1 cellular context compared by ENCODE assay signal in the genomic region with DNA sequence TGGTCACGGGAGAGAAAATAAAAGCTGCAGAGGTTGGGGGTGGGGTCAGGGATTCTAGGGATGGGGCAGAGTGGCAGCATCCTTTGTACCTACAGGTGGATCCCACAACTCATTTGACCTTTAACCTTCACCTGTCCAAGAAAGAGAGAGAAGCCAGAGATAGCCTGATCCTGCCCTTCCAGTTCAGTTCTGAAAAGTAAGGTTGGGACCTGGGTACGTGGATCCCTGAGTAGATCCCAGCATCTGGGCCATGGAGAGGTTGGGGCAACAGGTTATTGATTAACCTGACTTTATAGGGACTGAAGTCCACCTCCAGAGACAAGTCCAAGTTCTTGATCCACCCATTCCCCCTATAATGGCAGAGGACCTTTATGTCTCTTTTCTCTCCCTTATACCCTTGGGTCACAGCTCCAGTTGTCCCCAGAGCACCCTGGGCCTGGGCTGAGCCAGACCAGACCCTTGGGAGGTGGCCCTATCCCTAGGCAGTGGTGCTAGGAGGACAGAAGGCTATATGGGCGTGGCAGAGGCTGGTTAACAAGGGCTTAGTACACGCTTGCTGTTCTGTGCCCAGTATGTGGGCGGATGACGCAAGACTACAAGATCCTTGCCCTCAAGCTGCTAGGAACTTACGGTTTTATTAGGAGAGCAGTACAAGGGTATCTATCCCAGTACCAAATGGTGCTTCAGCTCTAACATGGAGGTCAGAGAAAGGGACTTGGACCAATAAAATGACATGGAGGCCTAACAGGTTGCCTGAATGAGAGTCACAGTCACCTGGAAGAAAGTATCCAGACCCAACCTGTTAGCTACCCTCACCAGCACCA.
A peak's percentile ranks its signal among the peaks of the same experiment; 100 is the strongest.
TF ChIP-seq lines count a peak whose summit lies in the region.

No MANE protein-coding gene starts in this region.

TF ChIP-seq in HepG2, 621 proteins besides CTCF, POLR2A, EP300 and RAD21 (continued from another document and continues in another):
- no peak for TF ChIP-seq ZBTB14 (CRISPR knock-in tag; IDR thresholded peaks at IDR 0.05)
- TF ChIP-seq ZNF567 (CRISPR knock-in tag; IDR thresholded peaks at IDR 0.05; ENCODE audit: borderline replicate concordance) = no peak
- TF ChIP-seq ISL2 (CRISPR knock-in tag; IDR thresholded peaks at IDR 0.05) = peak; percentile 50
- TF ChIP-seq, protein P1, sequence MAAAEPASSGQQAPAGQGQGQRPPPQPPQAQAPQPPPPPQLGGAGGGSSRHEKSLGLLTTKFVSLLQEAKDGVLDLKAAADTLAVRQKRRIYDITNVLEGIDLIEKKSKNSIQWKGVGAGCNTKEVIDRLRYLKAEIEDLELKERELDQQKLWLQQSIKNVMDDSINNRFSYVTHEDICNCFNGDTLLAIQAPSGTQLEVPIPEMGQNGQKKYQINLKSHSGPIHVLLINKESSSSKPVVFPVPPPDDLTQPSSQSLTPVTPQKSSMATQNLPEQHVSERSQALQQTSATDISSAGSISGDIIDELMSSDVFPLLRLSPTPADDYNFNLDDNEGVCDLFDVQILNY (CRISPR knock-in tag; conservative IDR thresholded peaks at IDR 0.05) = no peak
- TF ChIP-seq ZBTB21 (CRISPR knock-in tag; IDR thresholded peaks at IDR 0.05) = no peak
- peak; percentile 58; the same call in 1 of the 2 replicates for TF ChIP-seq MEF2D (CRISPR knock-in tag; IDR thresholded peaks at IDR 0.05)
- no peak for TF ChIP-seq GPBP1L1 (CRISPR knock-in tag; IDR thresholded peaks at IDR 0.05)
- peak; percentile 47 for TF ChIP-seq PPARG (CRISPR knock-in tag; conservative IDR thresholded peaks at IDR 0.05)
- TF ChIP-seq SALL1 (CRISPR knock-in tag; IDR thresholded peaks at IDR 0.05) = peak; percentile 78
- no peak for TF ChIP-seq ZNF674 (CRISPR knock-in tag; IDR thresholded peaks at IDR 0.05; ENCODE audit: low read depth)
- no peak for TF ChIP-seq ELF1 (CRISPR knock-in tag; IDR thresholded peaks at IDR 0.05)
- peak; percentile 26; the same call in 1 of the 2 replicates for TF ChIP-seq HOXA5 (CRISPR knock-in tag; IDR thresholded peaks at IDR 0.05)
- TF ChIP-seq, protein P2, sequence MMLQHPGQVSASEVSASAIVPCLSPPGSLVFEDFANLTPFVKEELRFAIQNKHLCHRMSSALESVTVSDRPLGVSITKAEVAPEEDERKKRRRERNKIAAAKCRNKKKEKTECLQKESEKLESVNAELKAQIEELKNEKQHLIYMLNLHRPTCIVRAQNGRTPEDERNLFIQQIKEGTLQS (CRISPR knock-in tag; IDR thresholded peaks at IDR 0.05) = peak; percentile 89
- no peak for TF ChIP-seq ZNF224 (CRISPR knock-in tag; IDR thresholded peaks at IDR 0.05)
- no peak for TF ChIP-seq TBX2 (CRISPR knock-in tag; IDR thresholded peaks at IDR 0.05; ENCODE audit: borderline replicate concordance)
- peak; percentile 35; the same call in 1 of the 2 replicates for TF ChIP-seq ESRRA (CRISPR knock-in tag; IDR thresholded peaks at IDR 0.05; ENCODE audit: low read depth)
- no peak for TF ChIP-seq PLRG1 (conservative IDR thresholded peaks at IDR 0.05)
- TF ChIP-seq ZNF101 (CRISPR knock-in tag; IDR thresholded peaks at IDR 0.05; ENCODE audit: borderline replicate concordance, low read depth) = no peak
- TF ChIP-seq ZNF616 (CRISPR knock-in tag; IDR thresholded peaks at IDR 0.05; ENCODE audit: low read depth) = no peak
- TF ChIP-seq ZNF646 (CRISPR knock-in tag; IDR thresholded peaks at IDR 0.05) = no peak
- TF ChIP-seq, protein P3, sequence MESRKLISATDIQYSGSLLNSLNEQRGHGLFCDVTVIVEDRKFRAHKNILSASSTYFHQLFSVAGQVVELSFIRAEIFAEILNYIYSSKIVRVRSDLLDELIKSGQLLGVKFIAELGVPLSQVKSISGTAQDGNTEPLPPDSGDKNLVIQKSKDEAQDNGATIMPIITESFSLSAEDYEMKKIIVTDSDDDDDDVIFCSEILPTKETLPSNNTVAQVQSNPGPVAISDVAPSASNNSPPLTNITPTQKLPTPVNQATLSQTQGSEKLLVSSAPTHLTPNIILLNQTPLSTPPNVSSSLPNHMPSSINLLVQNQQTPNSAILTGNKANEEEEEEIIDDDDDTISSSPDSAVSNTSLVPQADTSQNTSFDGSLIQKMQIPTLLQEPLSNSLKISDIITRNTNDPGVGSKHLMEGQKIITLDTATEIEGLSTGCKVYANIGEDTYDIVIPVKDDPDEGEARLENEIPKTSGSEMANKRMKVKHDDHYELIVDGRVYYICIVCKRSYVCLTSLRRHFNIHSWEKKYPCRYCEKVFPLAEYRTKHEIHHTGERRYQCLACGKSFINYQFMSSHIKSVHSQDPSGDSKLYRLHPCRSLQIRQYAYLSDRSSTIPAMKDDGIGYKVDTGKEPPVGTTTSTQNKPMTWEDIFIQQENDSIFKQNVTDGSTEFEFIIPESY (CRISPR knock-in tag; IDR thresholded peaks at IDR 0.05) = no peak
- TF ChIP-seq ZSCAN12 (CRISPR knock-in tag; IDR thresholded peaks at IDR 0.05) = no peak
- no peak for TF ChIP-seq CC2D1A (CRISPR knock-in tag; IDR thresholded peaks at IDR 0.05)
- TF ChIP-seq RARG (CRISPR knock-in tag; IDR thresholded peaks at IDR 0.05; ENCODE audit: low read depth) = no peak
- peak; percentile 35; the same call in 1 of the 2 replicates for TF ChIP-seq KAT8 (CRISPR knock-in tag; IDR thresholded peaks at IDR 0.05)
- TF ChIP-seq ZFP36L2 (CRISPR knock-in tag; IDR thresholded peaks at IDR 0.05) = no peak
- no peak for TF ChIP-seq MTERF4 (CRISPR knock-in tag; IDR thresholded peaks at IDR 0.05)
- TF ChIP-seq ARNTL (CRISPR knock-in tag; IDR thresholded peaks at IDR 0.05) = no peak
- TF ChIP-seq YEATS4 (CRISPR knock-in tag; IDR thresholded peaks at IDR 0.05; ENCODE audit: borderline replicate concordance) = peak; percentile 72
- peak; percentile 53; the same call in 1 of the 2 replicates for TF ChIP-seq ARID4A (CRISPR knock-in tag; IDR thresholded peaks at IDR 0.05; ENCODE audit: borderline replicate concordance)
- TF ChIP-seq SP4 (CRISPR knock-in tag; IDR thresholded peaks at IDR 0.05) = peak; percentile 75; the same call in 1 of the 2 replicates
- TF ChIP-seq ZMYM4 (CRISPR knock-in tag; IDR thresholded peaks at IDR 0.05) = 0 out of 2 replicates have a peak, but pooled peaks have one; percentile 44
- TF ChIP-seq NFIB (CRISPR knock-in tag; IDR thresholded peaks at IDR 0.05; ENCODE audit: borderline replicate concordance) = no peak
- no peak for TF ChIP-seq ZNF382 (CRISPR knock-in tag; IDR thresholded peaks at IDR 0.05; ENCODE audit: borderline replicate concordance)
- TF ChIP-seq TAF1 (CRISPR knock-in tag; IDR thresholded peaks at IDR 0.05) = no peak
- TF ChIP-seq ZNF431 (CRISPR knock-in tag; IDR thresholded peaks at IDR 0.05; ENCODE audit: borderline replicate concordance, low read depth) = no peak
- no peak for TF ChIP-seq MATR3 (CRISPR knock-in tag; IDR thresholded peaks at IDR 0.05)
- no peak for TF ChIP-seq KDM4B (CRISPR knock-in tag; IDR thresholded peaks at IDR 0.05)
- TF ChIP-seq ZNF207 (IDR thresholded peaks at IDR 0.05; ENCODE audit: borderline replicate concordance) = no peak
- TF ChIP-seq ZNF124 (CRISPR knock-in tag; IDR thresholded peaks at IDR 0.05) = peak; percentile 70; the same call in 1 of the 2 replicates
- TF ChIP-seq, protein P4, sequence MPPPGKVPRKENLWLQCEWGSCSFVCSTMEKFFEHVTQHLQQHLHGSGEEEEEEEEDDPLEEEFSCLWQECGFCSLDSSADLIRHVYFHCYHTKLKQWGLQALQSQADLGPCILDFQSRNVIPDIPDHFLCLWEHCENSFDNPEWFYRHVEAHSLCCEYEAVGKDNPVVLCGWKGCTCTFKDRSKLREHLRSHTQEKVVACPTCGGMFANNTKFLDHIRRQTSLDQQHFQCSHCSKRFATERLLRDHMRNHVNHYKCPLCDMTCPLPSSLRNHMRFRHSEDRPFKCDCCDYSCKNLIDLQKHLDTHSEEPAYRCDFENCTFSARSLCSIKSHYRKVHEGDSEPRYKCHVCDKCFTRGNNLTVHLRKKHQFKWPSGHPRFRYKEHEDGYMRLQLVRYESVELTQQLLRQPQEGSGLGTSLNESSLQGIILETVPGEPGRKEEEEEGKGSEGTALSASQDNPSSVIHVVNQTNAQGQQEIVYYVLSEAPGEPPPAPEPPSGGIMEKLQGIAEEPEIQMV (CRISPR knock-in tag; IDR thresholded peaks at IDR 0.05; ENCODE audit: low read depth) = no peak
